In genomic region chr17:79007504-79008381, GRCh38 we compare ENCODE assay signal across 10 cellular contexts. TPM values are rescaled to one million over a fixed set of nuclear protein-coding genes. Genes with fewer than 3 reads are reported as not detected.
DNase-seq lines count a peak whose midpoint lies in the region; ATAC-seq and TF ChIP-seq lines count a peak whose summit lies in the region.
"Had no signal": no experiment of that assay in that cellular context is flagged by ENCODE, and none has a peak within 500 bp of the region (broad histone marks: within the 10 kb centered on the region; RNA-seq: fewer than 3 reads in every experiment).

No MANE protein-coding gene starts in this region.

- peak; percentile 40 for DNase-seq in Right ventricle myocardium superior
- no peak for DNase-seq in left ventricle myocardium superior
- peak in 5 of 7 donors; percentile 6 to 50 (median 14) for DNase-seq in adrenal gland
- DNase-seq in mesenchymal stem cell: no peak
- DNase-seq in type B pancreatic cell (ENCODE audit: extremely low spot score, unreplicated experiment): no peak
- no peak for DNase-seq in thyroid gland
- no peak for DNase-seq in NCI-H748 (lab: John Stamatoyannopoulos, UW; ENCODE audit: unreplicated experiment)
- DNase-seq: activated gamma-delta T cell treated with Interleukin-2 at 50 U/mL for 16 hours, DMS79 treated with DMSO at 0.1 percent for 48 hours had no signal

- H3K9me3 ChIP-seq in adrenal gland (replicated peaks in 1 of 3) (no peaks in the 10 kb centered on the region), mesenchymal stem cell (ENCODE audit: control insufficient read depth, low read length) (no peaks in the 10 kb centered on the region), thyroid gland (no peaks in the 10 kb centered on the region)

- peaks cover 30% of the 10 kb centered on the region for H3K4me1 Mint-ChIP-seq in type B pancreatic cell (ENCODE audit: unreplicated experiment)

- H3K4me1 ChIP-seq in adrenal gland (replicated peaks in 1 of 2) (peaks cover 23 to 38% of the 10 kb centered on the region in 2 donors), mesenchymal stem cell (ENCODE audit: control insufficient read depth, insufficient read depth, low read depth, low read length) (peaks cover 39% of the 10 kb centered on the region), thyroid gland (peaks cover 30 to 35% of the 10 kb centered on the region in 2 donors)

- H4K8ac ChIP-seq in mesenchymal stem cell (ENCODE audit: low read length): no peak overlapping the region

- H3K4me3 Mint-ChIP-seq in type B pancreatic cell: peak overlapping the region; percentile 95

- H2BK15ac ChIP-seq in mesenchymal stem cell (ENCODE audit: low read depth, poor library complexity, severe bottlenecking): no peak overlapping the region

- H3K4me3 ChIP-seq in adrenal gland: peak overlapping the region in 1 of 4 donors; percentile 100
- H3K4me3 ChIP-seq in mesenchymal stem cell (ENCODE audit: insufficient read depth in 1 of 2, low read depth in 1 of 2, low read length in 2 of 2): peak overlapping the region in 1 of 2 experiments; percentile 99
- H3K4me3 ChIP-seq in thyroid gland (replicated peaks in 1 of 3): no peak overlapping the region

- no peak for TF ChIP-seq CTCF in adrenal gland (IDR thresholded peaks at IDR 0.05)
- TF ChIP-seq CTCF in type B pancreatic cell (conservative IDR thresholded peaks at IDR 0.05): no peak
- TF ChIP-seq CTCF in thyroid gland (IDR thresholded peaks at IDR 0.05): no peak

- H2AK5ac ChIP-seq in mesenchymal stem cell (ENCODE audit: low read length, severe bottlenecking): no peak overlapping the region

- H3K18ac ChIP-seq in mesenchymal stem cell (ENCODE audit: low read depth in 1 of 2, low read length in 2 of 2): no peak overlapping the region

- 83 to 87% (median 85%) methylated on average over 18 to 21 of the region's 21 CpGs for WGBS in adrenal gland, 4 donors
- 91% methylated on average over 20 of the region's 21 CpGs for WGBS in mesenchymal stem cell
- 87 to 94% methylated on average over 18 to 21 of the region's 21 CpGs for WGBS in thyroid gland, 2 donors

- no peaks in the 10 kb centered on the region for H3K36me3 ChIP-seq in adrenal gland (replicated peaks in 1 of 2)
- H3K36me3 ChIP-seq in mesenchymal stem cell (ENCODE audit: control insufficient read depth in 1 of 2, insufficient read depth in 2 of 2, low read depth in 1 of 2, low read length in 2 of 2): peaks cover 21 to 23% of the 10 kb centered on the region in 2 experiments
- no peaks in the 10 kb centered on the region for H3K36me3 ChIP-seq in thyroid gland

- H3K14ac ChIP-seq in mesenchymal stem cell (ENCODE audit: low read length in 2 of 2): no peak overlapping the region

- H3K27me3 Mint-ChIP-seq in type B pancreatic cell: no peaks in the 10 kb centered on the region

- H3K4me2 ChIP-seq in mesenchymal stem cell (ENCODE audit: low read length, poor library complexity, severe bottlenecking): no peak overlapping the region

- H2AFZ ChIP-seq in mesenchymal stem cell (ENCODE audit: low read depth, low read length): no peak overlapping the region

- H3K27ac ChIP-seq in adrenal gland (no peak overlapping the region), mesenchymal stem cell (ENCODE audit: low read length, poor library complexity, severe bottlenecking) (no peak overlapping the region), thyroid gland (peak overlapping the region in 1 of 3 donors; percentile 86)

- H3K79me1 ChIP-seq in mesenchymal stem cell (replicated peaks; ENCODE audit: low read length, poor library complexity, severe bottlenecking): peaks cover 3% of the 10 kb centered on the region

- no peak overlapping the region for H2BK12ac ChIP-seq in mesenchymal stem cell (ENCODE audit: low read length in 2 of 2)

- TF ChIP-seq POLR2A in adrenal gland (IDR thresholded peaks at IDR 0.05): no peak
- TF ChIP-seq POLR2A in thyroid gland (IDR thresholded peaks at IDR 0.05): no peak

- peaks cover 4% of the 10 kb centered on the region for H3K36me3 Mint-ChIP-seq in type B pancreatic cell

- no peak overlapping the region for H2BK120ac ChIP-seq in mesenchymal stem cell (ENCODE audit: low read depth, low read length)

- intact Hi-C loops in Right ventricle myocardium superior (cut with DNase I) (no loop called here), left ventricle myocardium superior (cut with micrococcal nuclease) (no loop called here), adrenal gland (cut with DNase I) (no loop called here), thyroid gland (cut with DNase I) (no loop called here)

- no peak overlapping the region for H4K91ac ChIP-seq in mesenchymal stem cell (ENCODE audit: low read length)

- H3K4ac ChIP-seq in mesenchymal stem cell (ENCODE audit: low read depth in 1 of 2, low read length in 2 of 2): no peak overlapping the region

- no peak for ATAC-seq in Right ventricle myocardium superior (ENCODE audit: poor library complexity)
- no peak for ATAC-seq in left ventricle myocardium superior
- no peak for ATAC-seq in GM19395 (IDR thresholded peaks at IDR 0.05; ENCODE audit: unreplicated experiment)

- H3K27ac Mint-ChIP-seq in type B pancreatic cell: peak overlapping the region; percentile 92

- H2BK5ac ChIP-seq in mesenchymal stem cell (ENCODE audit: low read depth, low read length, poor library complexity, severe bottlenecking): no peak overlapping the region

- no peaks in the 10 kb centered on the region for H3K9me3 Mint-ChIP-seq in type B pancreatic cell

- peak overlapping the region in 1 of 2 experiments; percentile 51 for H3K23ac ChIP-seq in mesenchymal stem cell (ENCODE audit: low read length in 2 of 2)

- H3K9ac ChIP-seq in mesenchymal stem cell (ENCODE audit: low read length): peak overlapping the region; percentile 98

- H3K27me3 ChIP-seq in adrenal gland: no peaks in the 10 kb centered on the region
- H3K27me3 ChIP-seq in mesenchymal stem cell (ENCODE audit: control insufficient read depth in 1 of 2, insufficient read depth in 1 of 2, low read length in 2 of 2): no peaks in the 10 kb centered on the region
- no peaks in the 10 kb centered on the region for H3K27me3 ChIP-seq in thyroid gland

RNA-seq across cellular contexts. Expression of gene CANT1, which starts 1.8 kb away (rescaled TPM):
- total RNA-seq in Right ventricle myocardium superior (29.8 TPM), left ventricle myocardium superior (28.2 TPM), adrenal gland (10 to 100 TPM; 36.5 to 78.3 (median 61.5) TPM), type B pancreatic cell (ENCODE audit: low replicate concordance) (75.1 and 105 TPM in 2 replicates), thyroid gland (10 to 100 TPM; 21.2 to 37.1 (median 27.3) TPM)
- 10 to 100 TPM; 10.3 to 29.5 (median 10.7) TPM for polyA plus RNA-seq in adrenal gland
- 37.8 TPM for polyA plus RNA-seq in mesenchymal stem cell (2013, experiment 1 of 2)
- polyA plus RNA-seq in mesenchymal stem cell (2013, experiment 2 of 2): 38.3 TPM

RNA-seq across cellular contexts. Expression of gene C1QTNF1, which starts 16.2 kb away (rescaled TPM):
- total RNA-seq in Right ventricle myocardium superior (143 TPM), left ventricle myocardium superior (247 TPM), adrenal gland (100 to 1,000 TPM in 6 of 8 donors, 10 to 100 TPM in 2; 74.6 to 175 (median 137) TPM), type B pancreatic cell (ENCODE audit: low replicate concordance) (8.7 and 9.4 TPM in 2 replicates), thyroid gland (100 to 1,000 TPM in 1 of 4 donors, 10 to 100 TPM in 3; 58.8 to 135 (median 73.7) TPM)
- 100 to 1,000 TPM in 1 of 3 donors, 10 to 100 TPM in 2; 17.2 to 147 (median 74.4) TPM for polyA plus RNA-seq in adrenal gland
- polyA plus RNA-seq in mesenchymal stem cell (2013, experiment 1 of 2): 11.9 TPM
- 13.6 TPM for polyA plus RNA-seq in mesenchymal stem cell (2013, experiment 2 of 2)

RNA-seq across cellular contexts. Expression of gene LGALS3BP, which starts 28.0 kb away (rescaled TPM):
- 499 TPM for total RNA-seq in Right ventricle myocardium superior
- 822 TPM for total RNA-seq in left ventricle myocardium superior
- 1,000 to 10,000 TPM in 2 of 8 donors, 100 to 1,000 TPM in 6; 449 to 1,588 (median 791) TPM for total RNA-seq in adrenal gland
- 100 to 1,000 TPM; 266 to 499 (median 286) TPM for polyA plus RNA-seq in adrenal gland
- 349 TPM for polyA plus RNA-seq in mesenchymal stem cell (2013, experiment 1 of 2)
- polyA plus RNA-seq in mesenchymal stem cell (2013, experiment 2 of 2): 351 TPM
- total RNA-seq in type B pancreatic cell (ENCODE audit: low replicate concordance): 154 and 202 TPM in 2 replicates
- 100 to 1,000 TPM; 193 to 443 (median 390) TPM for total RNA-seq in thyroid gland

Comparison
In these comparisons a context has a peak if more than half of its experiments do, and no peak if none do; other contexts are left out.
1. DNase-seq: peak in Right ventricle myocardium superior (single experiment) and adrenal gland (5 of 7); none in left ventricle myocardium superior (single experiment), mesenchymal stem cell (single experiment), type B pancreatic cell (single experiment), thyroid gland (0 of 2) and NCI-H748 (single experiment).